8 cellular contexts compared by ENCODE assay signal in the genomic region with DNA sequence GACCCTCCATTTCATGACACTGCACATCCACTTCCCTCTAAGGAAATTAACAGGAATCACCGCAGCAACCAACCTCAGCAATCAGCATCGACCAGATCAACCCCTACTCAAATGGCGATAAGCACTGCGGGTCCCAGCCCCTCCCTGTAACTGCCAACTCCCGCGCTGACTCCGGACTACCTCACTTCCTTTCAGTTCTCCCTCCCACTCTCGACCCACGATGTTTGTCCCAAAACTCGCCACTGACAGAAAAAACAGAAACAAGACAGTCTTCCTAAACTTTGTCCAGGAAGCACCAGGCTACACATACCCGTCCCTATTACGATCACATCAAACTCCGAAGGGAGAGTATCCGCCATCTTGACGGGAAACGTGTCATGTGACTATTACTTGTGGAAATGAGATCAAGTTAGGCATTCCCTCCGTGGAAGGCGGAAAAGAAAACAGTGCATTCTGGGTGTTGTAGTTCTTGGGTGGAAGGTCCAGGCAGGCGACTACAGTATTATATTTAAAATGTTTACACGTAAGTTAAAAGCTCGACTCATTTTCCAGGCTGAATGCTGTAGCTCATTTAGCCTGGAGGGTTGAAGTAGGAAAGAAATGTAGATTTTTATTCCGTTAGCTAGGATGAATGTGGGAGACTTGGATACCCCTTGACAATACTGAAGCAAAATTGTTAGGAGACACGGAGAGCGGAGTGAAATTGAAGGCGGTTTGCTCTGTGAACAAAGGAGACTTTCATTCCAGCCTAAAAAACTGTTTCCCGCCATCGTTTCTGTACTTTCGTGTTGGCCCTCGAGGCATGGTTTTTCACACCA. TPM values are rescaled to one million over a fixed set of nuclear protein-coding genes. Genes with fewer than 3 reads are reported as not detected.
DNase-seq lines count a peak whose midpoint lies in the region; ATAC-seq and TF ChIP-seq lines count a peak whose summit lies in the region.

A gene with protein sequence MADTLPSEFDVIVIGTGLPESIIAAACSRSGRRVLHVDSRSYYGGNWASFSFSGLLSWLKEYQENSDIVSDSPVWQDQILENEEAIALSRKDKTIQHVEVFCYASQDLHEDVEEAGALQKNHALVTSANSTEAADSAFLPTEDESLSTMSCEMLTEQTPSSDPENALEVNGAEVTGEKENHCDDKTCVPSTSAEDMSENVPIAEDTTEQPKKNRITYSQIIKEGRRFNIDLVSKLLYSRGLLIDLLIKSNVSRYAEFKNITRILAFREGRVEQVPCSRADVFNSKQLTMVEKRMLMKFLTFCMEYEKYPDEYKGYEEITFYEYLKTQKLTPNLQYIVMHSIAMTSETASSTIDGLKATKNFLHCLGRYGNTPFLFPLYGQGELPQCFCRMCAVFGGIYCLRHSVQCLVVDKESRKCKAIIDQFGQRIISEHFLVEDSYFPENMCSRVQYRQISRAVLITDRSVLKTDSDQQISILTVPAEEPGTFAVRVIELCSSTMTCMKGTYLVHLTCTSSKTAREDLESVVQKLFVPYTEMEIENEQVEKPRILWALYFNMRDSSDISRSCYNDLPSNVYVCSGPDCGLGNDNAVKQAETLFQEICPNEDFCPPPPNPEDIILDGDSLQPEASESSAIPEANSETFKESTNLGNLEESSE (minus strand): TSS at position 385 of the 818 bp plus-strand sequence. CDS start 26 bp downstream, at position 359.

- peaks cover 4% of the 10 kb centered on the region for H3K4me1 Mint-ChIP-seq in activated T-cell treated with anti-CD3 and anti-CD28 coated beads, Interleukin-2, amount 50 U/mL, for 4 hours (ENCODE audit: low read depth)

- DNase-seq in Caki2 (ENCODE audit: low read depth) (peak; percentile 78), LHCN-M2 (ENCODE audit: low read depth) (peak; percentile 83), foreskin keratinocyte (peak; percentile 59 to 79), non-pigmented ciliary epithelial cell (ENCODE audit: low read depth) (peak; percentile 68), testis (peak; percentile 90), NCI-H1048 (lab: John Stamatoyannopoulos, UW) (no peak)
- peak; percentile 26 for DNase-seq in activated T-cell treated with anti-CD3 and anti-CD28 coated beads, Interleukin-2, amount 50 U/mL, for 4 hours

- peak within 1 kb of the TSS; percentile 89 for H3K27ac ChIP-seq in foreskin keratinocyte
- H3K27ac ChIP-seq in testis, result peak within 1 kb of the TSS; percentile 86 to 87

- H3K4me1 ChIP-seq in foreskin keratinocyte, result no peaks in the 10 kb centered on the region
- no peaks in the 10 kb centered on the region for H3K4me1 ChIP-seq in testis

- H3K27me3 ChIP-seq in foreskin keratinocyte, result no peaks in the 10 kb centered on the region
- H3K27me3 ChIP-seq in testis, result no peaks in the 10 kb centered on the region

- no peak for TF ChIP-seq POLR2A in testis (IDR thresholded peaks at IDR 0.05)

- no peak within 1 kb of the TSS for H3K4me3 Mint-ChIP-seq in activated T-cell treated with anti-CD3 and anti-CD28 coated beads, Interleukin-2, amount 50 U/mL, for 4 hours

- H3K36me3 ChIP-seq in testis (ENCODE audit: low read depth, missing control alignments), result no peaks in the 10 kb centered on the region

- 1% methylated on average over 29 of the region's 29 CpGs for whole genome bisulfite sequencing in testis, 2 donors

- TF ChIP-seq CTCF in foreskin keratinocyte (conservative IDR thresholded peaks at IDR 0.05) (no peak), testis (IDR thresholded peaks at IDR 0.05) (no peak)

- peaks cover 2% of the 10 kb centered on the region for H3K36me3 Mint-ChIP-seq in activated T-cell treated with anti-CD3 and anti-CD28 coated beads, Interleukin-2, amount 50 U/mL, for 4 hours (ENCODE audit: insufficient read depth)

- ATAC-seq in GM21717 (IDR thresholded peaks at IDR 0.05; ENCODE audit: unreplicated experiment), result peak; percentile 100
- ATAC-seq in activated T-cell treated with anti-CD3 and anti-CD28 coated beads, Interleukin-2, amount 50 U/mL, for 4 hours, result peak; percentile 95 to 96
- ATAC-seq in foreskin keratinocyte, result peak; percentile 98

- H3K9me3 ChIP-seq in testis, result no peaks in the 10 kb centered on the region

- peak within 1 kb of the TSS; percentile 53 to 66 for H3K4me3 ChIP-seq in testis

- no peaks in the 10 kb centered on the region for H3K9me3 Mint-ChIP-seq in activated T-cell treated with anti-CD3 and anti-CD28 coated beads, Interleukin-2, amount 50 U/mL, for 4 hours

- intact Hi-C loops in testis (cut with DNase I; ENCODE audit: low total_unique reads), result no loop called here

- in situ Hi-C loops in Caki2 (cut with HindIII; ENCODE audit: low pct_unique_long_range_greater_than_20kb, low sequenced_read_pairs), result no loop called here

- no peaks in the 10 kb centered on the region for H3K27me3 Mint-ChIP-seq in activated T-cell treated with anti-CD3 and anti-CD28 coated beads, Interleukin-2, amount 50 U/mL, for 4 hours (ENCODE audit: low read depth)

RNA-seq across cellular contexts. Expression of the gene that starts here (rescaled TPM):
- 8.8 and 10.5 TPM in 2 replicates for total RNA-seq in Caki2 (2014; rRNA removed; shearing (Covaris generic); ENCODE audit: low replicate concordance)
- 20.4 and 22.2 TPM in 2 replicates for total RNA-seq in LHCN-M2 (2014; rRNA removed)
- polyA plus RNA-seq in LHCN-M2 (2012), result 4.3 TPM
- total RNA-seq in activated T-cell treated with anti-CD3 and anti-CD28 coated beads, Interleukin-2, amount 50 U/mL, for 4 hours, result 10 to 100 TPM; 12.2 to 16.7 (median 14.6) TPM
- 14.4 and 15.3 TPM in 2 replicates for total RNA-seq in foreskin keratinocyte
- 6.3 and 6.8 TPM in 2 replicates for polyA plus RNA-seq in foreskin keratinocyte
- total RNA-seq in testis, result 10 to 100 TPM; 19.0 to 21.9 TPM
- 7.0 TPM for polyA plus RNA-seq in testis (ENCODE audit: insufficient read depth, low read depth, low replicate concordance)
